Comparison of ENCODE assay signal across 1 cellular context in the genomic region with DNA sequence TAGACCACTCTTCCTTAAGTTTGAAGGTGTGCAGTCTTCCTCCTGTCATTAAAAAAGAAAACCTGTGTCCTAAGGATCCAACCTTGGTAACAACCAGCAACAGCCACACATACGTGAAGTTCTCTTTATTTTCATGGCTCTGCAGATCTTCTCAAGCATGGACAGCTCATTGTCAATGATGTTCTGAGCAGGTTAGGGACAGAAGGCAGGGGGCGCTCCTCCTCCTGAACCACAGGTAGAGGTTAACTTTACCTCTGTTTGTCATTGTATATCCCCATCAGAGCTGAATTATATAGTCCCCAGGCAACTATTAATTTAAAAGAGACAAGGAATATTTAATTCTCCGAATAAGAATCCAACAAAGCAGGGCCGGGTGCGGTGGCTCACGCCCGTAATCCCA.
TF ChIP-seq lines count a peak whose summit lies in the region.

No MANE protein-coding gene starts in this region.

TF ChIP-seq in HCT116, 20 proteins besides CTCF, POLR2A, EP300 and RAD21:
- TF ChIP-seq ZNF274 (IDR thresholded peaks at IDR 0.05; ENCODE audit: low read depth, low read length) (no peak), EZH2phosphoT487 (IDR thresholded peaks at IDR 0.05; ENCODE audit: borderline replicate concordance) (no peak), SIN3A (IDR thresholded peaks at IDR 0.05; ENCODE audit: low read depth) (no peak), TCF7L2 (IDR thresholded peaks at IDR 0.05; ENCODE audit: borderline replicate concordance, extremely low read depth, insufficient read depth, insufficient read length) (no peak), SRF (IDR thresholded peaks at IDR 0.05; ENCODE audit: low read depth) (no peak), JUND (IDR thresholded peaks at IDR 0.05) (no peak), SP1 (IDR thresholded peaks at IDR 0.05; ENCODE audit: low read depth) (no peak), CBX3 (IDR thresholded peaks at IDR 0.05; ENCODE audit: low read depth) (no peak), FOSL1 (IDR thresholded peaks at IDR 0.05; ENCODE audit: low read depth) (no peak), ZFX (IDR thresholded peaks at IDR 0.05) (no peak), ELF1 (IDR thresholded peaks at IDR 0.05; ENCODE audit: borderline replicate concordance, low read depth) (no peak), CEBPB (IDR thresholded peaks at IDR 0.05; ENCODE audit: low read depth) (no peak), EZH2 (IDR thresholded peaks at IDR 0.05) (no peak), EGR1 (IDR thresholded peaks at IDR 0.05; ENCODE audit: low read depth) (no peak)
- TF ChIP-seq, protein P1, sequence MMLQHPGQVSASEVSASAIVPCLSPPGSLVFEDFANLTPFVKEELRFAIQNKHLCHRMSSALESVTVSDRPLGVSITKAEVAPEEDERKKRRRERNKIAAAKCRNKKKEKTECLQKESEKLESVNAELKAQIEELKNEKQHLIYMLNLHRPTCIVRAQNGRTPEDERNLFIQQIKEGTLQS (IDR thresholded peaks at IDR 0.05) = no peak
- TF ChIP-seq, protein P2, sequence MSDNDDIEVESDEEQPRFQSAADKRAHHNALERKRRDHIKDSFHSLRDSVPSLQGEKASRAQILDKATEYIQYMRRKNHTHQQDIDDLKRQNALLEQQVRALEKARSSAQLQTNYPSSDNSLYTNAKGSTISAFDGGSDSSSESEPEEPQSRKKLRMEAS (IDR thresholded peaks at IDR 0.05) = no peak
- TF ChIP-seq, protein P3, sequence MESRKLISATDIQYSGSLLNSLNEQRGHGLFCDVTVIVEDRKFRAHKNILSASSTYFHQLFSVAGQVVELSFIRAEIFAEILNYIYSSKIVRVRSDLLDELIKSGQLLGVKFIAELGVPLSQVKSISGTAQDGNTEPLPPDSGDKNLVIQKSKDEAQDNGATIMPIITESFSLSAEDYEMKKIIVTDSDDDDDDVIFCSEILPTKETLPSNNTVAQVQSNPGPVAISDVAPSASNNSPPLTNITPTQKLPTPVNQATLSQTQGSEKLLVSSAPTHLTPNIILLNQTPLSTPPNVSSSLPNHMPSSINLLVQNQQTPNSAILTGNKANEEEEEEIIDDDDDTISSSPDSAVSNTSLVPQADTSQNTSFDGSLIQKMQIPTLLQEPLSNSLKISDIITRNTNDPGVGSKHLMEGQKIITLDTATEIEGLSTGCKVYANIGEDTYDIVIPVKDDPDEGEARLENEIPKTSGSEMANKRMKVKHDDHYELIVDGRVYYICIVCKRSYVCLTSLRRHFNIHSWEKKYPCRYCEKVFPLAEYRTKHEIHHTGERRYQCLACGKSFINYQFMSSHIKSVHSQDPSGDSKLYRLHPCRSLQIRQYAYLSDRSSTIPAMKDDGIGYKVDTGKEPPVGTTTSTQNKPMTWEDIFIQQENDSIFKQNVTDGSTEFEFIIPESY (IDR thresholded peaks at IDR 0.05; ENCODE audit: extremely low read depth, insufficient replicate concordance, low read length) = no peak
- TF ChIP-seq, protein P4, sequence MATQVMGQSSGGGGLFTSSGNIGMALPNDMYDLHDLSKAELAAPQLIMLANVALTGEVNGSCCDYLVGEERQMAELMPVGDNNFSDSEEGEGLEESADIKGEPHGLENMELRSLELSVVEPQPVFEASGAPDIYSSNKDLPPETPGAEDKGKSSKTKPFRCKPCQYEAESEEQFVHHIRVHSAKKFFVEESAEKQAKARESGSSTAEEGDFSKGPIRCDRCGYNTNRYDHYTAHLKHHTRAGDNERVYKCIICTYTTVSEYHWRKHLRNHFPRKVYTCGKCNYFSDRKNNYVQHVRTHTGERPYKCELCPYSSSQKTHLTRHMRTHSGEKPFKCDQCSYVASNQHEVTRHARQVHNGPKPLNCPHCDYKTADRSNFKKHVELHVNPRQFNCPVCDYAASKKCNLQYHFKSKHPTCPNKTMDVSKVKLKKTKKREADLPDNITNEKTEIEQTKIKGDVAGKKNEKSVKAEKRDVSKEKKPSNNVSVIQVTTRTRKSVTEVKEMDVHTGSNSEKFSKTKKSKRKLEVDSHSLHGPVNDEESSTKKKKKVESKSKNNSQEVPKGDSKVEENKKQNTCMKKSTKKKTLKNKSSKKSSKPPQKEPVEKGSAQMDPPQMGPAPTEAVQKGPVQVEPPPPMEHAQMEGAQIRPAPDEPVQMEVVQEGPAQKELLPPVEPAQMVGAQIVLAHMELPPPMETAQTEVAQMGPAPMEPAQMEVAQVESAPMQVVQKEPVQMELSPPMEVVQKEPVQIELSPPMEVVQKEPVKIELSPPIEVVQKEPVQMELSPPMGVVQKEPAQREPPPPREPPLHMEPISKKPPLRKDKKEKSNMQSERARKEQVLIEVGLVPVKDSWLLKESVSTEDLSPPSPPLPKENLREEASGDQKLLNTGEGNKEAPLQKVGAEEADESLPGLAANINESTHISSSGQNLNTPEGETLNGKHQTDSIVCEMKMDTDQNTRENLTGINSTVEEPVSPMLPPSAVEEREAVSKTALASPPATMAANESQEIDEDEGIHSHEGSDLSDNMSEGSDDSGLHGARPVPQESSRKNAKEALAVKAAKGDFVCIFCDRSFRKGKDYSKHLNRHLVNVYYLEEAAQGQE (IDR thresholded peaks at IDR 0.05; ENCODE audit: low read depth) = no peak
